9 cellular contexts compared by ENCODE assay signal in genomic region chr11:24645563-24645962, GRCh38.
"Had no signal": no experiment of that assay in that cellular context is flagged by ENCODE, and none has a peak within 500 bp of the region (broad histone marks: within the 10 kb centered on the region; RNA-seq: fewer than 3 reads in every experiment).

No MANE protein-coding gene starts in this region.

- H2AFZ ChIP-seq: GM23248 had no signal

- H3K9me3 ChIP-seq: HAP-1 had no signal

- ATAC-seq: HCT116, HepG2 had no signal

- DNase-seq: GM23248, GOT3, H7, HFFc6, KBM-7 had no signal

- H3K36me3 ChIP-seq: HAP-1 had no signal

- H3K27ac ChIP-seq: GM23248, HL-60 had no signal

- H3K9ac ChIP-seq: GM23248 had no signal

- H3K4me3 ChIP-seq: GM23248, HAP-1 had no signal
